1 cellular context compared by ENCODE assay signal in the genomic region with DNA sequence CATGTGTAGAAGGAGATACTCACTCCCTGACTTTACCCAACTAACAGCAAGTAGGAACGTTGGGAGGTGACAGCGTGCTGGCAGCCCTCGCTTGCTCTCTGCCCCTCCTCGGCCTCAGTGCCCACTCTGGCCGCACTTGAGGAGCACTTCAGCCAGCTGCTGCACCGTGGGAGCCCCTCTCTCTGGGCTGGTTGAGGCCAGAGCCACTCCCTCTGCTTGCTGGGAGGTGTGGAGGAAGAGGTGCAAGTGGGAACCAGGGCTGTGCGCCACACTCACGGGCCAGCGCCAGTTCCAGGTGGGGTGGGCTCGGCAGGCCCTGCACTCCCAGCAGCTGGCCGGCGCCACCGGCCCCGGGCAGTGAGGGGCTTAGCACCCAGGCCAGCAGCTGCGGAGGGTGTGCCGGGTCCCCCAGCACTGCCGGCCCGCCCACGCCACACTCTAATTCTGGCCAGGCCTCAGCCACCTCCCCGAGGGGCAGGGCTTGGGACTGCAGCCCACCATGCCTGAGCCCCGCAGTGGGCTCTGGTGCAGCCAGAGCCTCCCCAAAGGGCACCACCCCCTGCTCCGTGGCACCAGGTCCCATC.
TF ChIP-seq lines count a peak whose summit lies in the region.

No MANE protein-coding gene starts in this region.

TF ChIP-seq in H1, 55 proteins besides CTCF, POLR2A, EP300 and RAD21:
- TF ChIP-seq E2F6 (IDR thresholded peaks at IDR 0.05) = no peak
- no peak for TF ChIP-seq MAX (IDR thresholded peaks at IDR 0.05)
- no peak for TF ChIP-seq ASH2L (IDR thresholded peaks at IDR 0.05; ENCODE audit: low read length)
